ENCODE assay signal across 1 cellular context in the genomic region with DNA sequence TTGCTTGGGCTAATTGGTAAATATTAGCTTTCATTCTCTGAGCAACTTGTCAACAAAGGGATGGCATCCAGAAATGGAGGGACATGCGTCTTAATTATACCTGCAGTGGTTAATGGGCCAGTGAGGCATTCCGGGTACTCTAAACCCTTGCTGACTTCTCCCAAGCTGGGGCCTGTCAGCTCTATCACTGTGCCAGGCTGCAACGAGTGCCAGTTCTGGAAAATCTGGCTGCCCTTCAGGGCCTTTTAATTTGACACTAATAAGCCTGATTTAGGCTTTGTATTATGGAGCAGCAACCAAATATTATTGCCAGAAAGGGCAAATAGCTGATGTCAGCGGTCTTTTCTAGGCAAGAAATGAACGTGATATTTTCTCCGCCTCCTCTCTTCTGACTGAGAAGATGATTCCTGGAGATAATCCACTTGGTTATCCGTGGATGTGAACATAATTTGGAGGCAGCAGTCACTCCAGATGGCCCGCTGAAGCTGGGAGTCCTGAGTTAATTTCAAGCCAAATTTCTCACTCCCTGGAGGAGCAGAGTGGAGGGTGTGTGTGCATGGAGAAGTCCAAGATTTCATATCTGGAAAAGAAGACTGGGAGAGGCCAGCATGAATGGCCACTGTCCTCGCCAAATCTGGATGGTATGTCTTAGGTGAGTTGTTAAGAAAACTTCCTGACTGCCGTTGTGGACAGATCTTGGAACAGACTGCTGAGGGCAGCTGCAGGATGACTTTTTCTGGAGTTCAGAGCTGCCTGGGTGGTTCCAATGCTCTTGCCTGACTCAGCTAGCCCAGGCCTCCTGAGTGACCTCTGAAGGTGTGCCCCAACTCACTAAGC.
TF ChIP-seq lines count a peak whose summit lies in the region.

No MANE protein-coding gene starts in this region.

TF ChIP-seq in WTC11, 78 proteins besides CTCF, POLR2A, EP300 and RAD21:
- TF ChIP-seq E2F5 (CRISPR knock-in tag; IDR thresholded peaks at IDR 0.05), result no peak
- no peak for TF ChIP-seq MLX (CRISPR knock-in tag; IDR thresholded peaks at IDR 0.05)
- TF ChIP-seq, protein P1, sequence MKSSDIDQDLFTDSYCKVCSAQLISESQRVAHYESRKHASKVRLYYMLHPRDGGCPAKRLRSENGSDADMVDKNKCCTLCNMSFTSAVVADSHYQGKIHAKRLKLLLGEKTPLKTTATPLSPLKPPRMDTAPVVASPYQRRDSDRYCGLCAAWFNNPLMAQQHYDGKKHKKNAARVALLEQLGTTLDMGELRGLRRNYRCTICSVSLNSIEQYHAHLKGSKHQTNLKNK (CRISPR knock-in tag; IDR thresholded peaks at IDR 0.05), result no peak
- TF ChIP-seq USF1 (CRISPR knock-in tag; IDR thresholded peaks at IDR 0.05), result no peak
- TF ChIP-seq, protein P2, sequence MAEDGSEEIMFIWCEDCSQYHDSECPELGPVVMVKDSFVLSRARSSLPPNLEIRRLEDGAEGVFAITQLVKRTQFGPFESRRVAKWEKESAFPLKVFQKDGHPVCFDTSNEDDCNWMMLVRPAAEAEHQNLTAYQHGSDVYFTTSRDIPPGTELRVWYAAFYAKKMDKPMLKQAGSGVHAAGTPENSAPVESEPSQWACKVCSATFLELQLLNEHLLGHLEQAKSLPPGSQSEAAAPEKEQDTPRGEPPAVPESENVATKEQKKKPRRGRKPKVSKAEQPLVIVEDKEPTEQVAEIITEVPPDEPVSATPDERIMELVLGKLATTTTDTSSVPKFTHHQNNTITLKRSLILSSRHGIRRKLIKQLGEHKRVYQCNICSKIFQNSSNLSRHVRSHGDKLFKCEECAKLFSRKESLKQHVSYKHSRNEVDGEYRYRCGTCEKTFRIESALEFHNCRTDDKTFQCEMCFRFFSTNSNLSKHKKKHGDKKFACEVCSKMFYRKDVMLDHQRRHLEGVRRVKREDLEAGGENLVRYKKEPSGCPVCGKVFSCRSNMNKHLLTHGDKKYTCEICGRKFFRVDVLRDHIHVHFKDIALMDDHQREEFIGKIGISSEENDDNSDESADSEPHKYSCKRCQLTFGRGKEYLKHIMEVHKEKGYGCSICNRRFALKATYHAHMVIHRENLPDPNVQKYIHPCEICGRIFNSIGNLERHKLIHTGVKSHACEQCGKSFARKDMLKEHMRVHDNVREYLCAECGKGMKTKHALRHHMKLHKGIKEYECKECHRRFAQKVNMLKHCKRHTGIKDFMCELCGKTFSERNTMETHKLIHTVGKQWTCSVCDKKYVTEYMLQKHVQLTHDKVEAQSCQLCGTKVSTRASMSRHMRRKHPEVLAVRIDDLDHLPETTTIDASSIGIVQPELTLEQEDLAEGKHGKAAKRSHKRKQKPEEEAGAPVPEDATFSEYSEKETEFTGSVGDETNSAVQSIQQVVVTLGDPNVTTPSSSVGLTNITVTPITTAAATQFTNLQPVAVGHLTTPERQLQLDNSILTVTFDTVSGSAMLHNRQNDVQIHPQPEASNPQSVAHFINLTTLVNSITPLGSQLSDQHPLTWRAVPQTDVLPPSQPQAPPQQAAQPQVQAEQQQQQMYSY (CRISPR knock-in tag; IDR thresholded peaks at IDR 0.05), result no peak
- no peak for TF ChIP-seq NR3C1 (CRISPR knock-in tag; conservative IDR thresholded peaks at IDR 0.05; ENCODE audit: low read depth)
- no peak for TF ChIP-seq ZNF219 (CRISPR knock-in tag; IDR thresholded peaks at IDR 0.05; ENCODE audit: borderline replicate concordance)
- TF ChIP-seq ZSCAN18 (CRISPR knock-in tag; IDR thresholded peaks at IDR 0.05), result no peak
TF ChIP-seq in WTC11: peak in this region for 0.
